In genomic region chr9:132161743-132162187, GRCh38 we compare ENCODE assay signal across 9 cellular contexts. TPM values are rescaled to one million over a fixed set of nuclear protein-coding genes. Genes with fewer than 3 reads are reported as not detected.
DNase-seq lines count a peak whose midpoint lies in the region; FAIRE-seq and TF ChIP-seq lines count a peak whose summit lies in the region.
"Had no signal": no experiment of that assay in that cellular context is flagged by ENCODE, and none has a peak within 500 bp of the region (broad histone marks: within the 10 kb centered on the region; RNA-seq: fewer than 3 reads in every experiment).

Gene NTNG2, plus strand, starts transcription at chr9:132162058. Its CDS starts 4,774 bp downstream, at chr9:132166832.

- WGBS in neuronal stem cell (ENCODE audit: extremely low coverage in 2 of 2, insufficient read length in 2 of 2, insufficient replicate concordance in 1 of 2), 2 donors: no CpG with 5 or more reads among the region's 67 CpGs

- TF ChIP-seq CTCF in OCI-LY1 (IDR thresholded peaks at IDR 0.05; ENCODE audit: low read length) (no peak), endothelial cell (IDR thresholded peaks at IDR 0.05; ENCODE audit: unreplicated experiment) (no peak)

- H3K36me3 ChIP-seq in BLaER1 treated with 17β-estradiol and CSF1 and Interleukin-3, amounts not matched to agents 10 nM and 100 nM: peaks cover 0 to 18% (median 3%) of the 10 kb centered on the region in 11 experiments; a peak in 8 of 22 replicates
- H3K36me3 ChIP-seq in OCI-LY1 (ENCODE audit: insufficient read depth, low read length) (no peaks in the 10 kb centered on the region), neuronal stem cell (replicated peaks in 1 of 2; ENCODE audit: control insufficient read depth in 2 of 2, insufficient read depth in 2 of 2, low read length in 2 of 2) (no peaks in the 10 kb centered on the region)

- H3K4me3 Mint-ChIP-seq in endothelial cell (ENCODE audit: unreplicated experiment): peak within 1 kb of the TSS; percentile 93

- H2BK5ac ChIP-seq in neuronal stem cell (ENCODE audit: low read length): peak within 1 kb of the TSS; percentile 19

- no peaks in the 10 kb centered on the region for H3K79me1 ChIP-seq in neuronal stem cell (ENCODE audit: low read depth, low read length)

- peaks cover 9% of the 10 kb centered on the region for H3K27me3 Mint-ChIP-seq in endothelial cell (ENCODE audit: unreplicated experiment)

- no peak within 1 kb of the TSS for H3K27ac Mint-ChIP-seq in endothelial cell (ENCODE audit: unreplicated experiment)

- H3K9me2 ChIP-seq in OCI-LY1 (ENCODE audit: low read depth, low read length): no peaks in the 10 kb centered on the region

- peak within 1 kb of the TSS in 10 of 11 experiments; percentile 33 to 92 (median 78); a peak in 20 of 22 replicates for H3K27ac ChIP-seq in BLaER1 treated with 17β-estradiol and CSF1 and Interleukin-3, amounts not matched to agents 10 nM and 100 nM
- H3K27ac ChIP-seq in OCI-LY1 (ENCODE audit: low read depth, low read length, poor library complexity, severe bottlenecking): no peak within 1 kb of the TSS
- H3K27ac ChIP-seq in neuronal stem cell (replicated peaks; ENCODE audit: low read length): no peak within 1 kb of the TSS
- H3K27ac ChIP-seq: epithelial cell of prostate had no signal

- peak within 1 kb of the TSS; percentile 5 for H3K14ac ChIP-seq in neuronal stem cell (ENCODE audit: low read length)

- peak within 1 kb of the TSS; percentile 53 for H3K23ac ChIP-seq in neuronal stem cell (ENCODE audit: low read depth, low read length, poor library complexity)

- H2BK12ac ChIP-seq in neuronal stem cell (ENCODE audit: low read length): no peak within 1 kb of the TSS

- no peak within 1 kb of the TSS for H2AFZ ChIP-seq in OCI-LY1 (ENCODE audit: low read length)
- H2AFZ ChIP-seq in neuronal stem cell (ENCODE audit: low read length): peak within 1 kb of the TSS; percentile 93

- H3K4me1 ChIP-seq in BLaER1 treated with 17β-estradiol and CSF1 and Interleukin-3, amounts not matched to agents 10 nM and 100 nM: peaks cover 16 to 61% (median 47%) of the 10 kb centered on the region in 10 experiments
- H3K4me1 ChIP-seq in OCI-LY1 (ENCODE audit: insufficient read depth, low read length, severe bottlenecking): peaks cover 7% of the 10 kb centered on the region
- H3K4me1 ChIP-seq in neuronal stem cell (ENCODE audit: control insufficient read depth in 2 of 2, insufficient read depth in 1 of 2, low read depth in 1 of 2, low read length in 2 of 2): peaks cover 2 to 21% of the 10 kb centered on the region in 2 donors

- peaks cover 43 to 48% (median 45%) of the 10 kb centered on the region in 11 experiments for H3K27me3 ChIP-seq in BLaER1 treated with 17β-estradiol and CSF1 and Interleukin-3, amounts not matched to agents 10 nM and 100 nM
- H3K27me3 ChIP-seq in OCI-LY1 (ENCODE audit: insufficient read depth, low read length) (peaks cover 7% of the 10 kb centered on the region; the same call in 1 of the 2 replicates), neuronal stem cell (ENCODE audit: control insufficient read depth in 3 of 3, insufficient read depth in 3 of 3, low read depth in 1 of 3, low read length in 3 of 3) (peaks cover 10 to 95% (median 60%) of the 10 kb centered on the region in 3 experiments)

- peak within 1 kb of the TSS; percentile 37 for H2AK5ac ChIP-seq in neuronal stem cell (ENCODE audit: low read depth, low read length)

- peak within 1 kb of the TSS; percentile 76 to 91 (median 86) for H3K4me3 ChIP-seq in BLaER1 treated with 17β-estradiol and CSF1 and Interleukin-3, amounts not matched to agents 10 nM and 100 nM
- H3K4me3 ChIP-seq in OCI-LY1 (ENCODE audit: low read depth, low read length, poor library complexity, severe bottlenecking) (peak within 1 kb of the TSS; percentile 46), neuronal stem cell (ENCODE audit: low read length in 2 of 2) (peak within 1 kb of the TSS; percentile 40 to 72)

- H2BK15ac ChIP-seq in neuronal stem cell (ENCODE audit: low read length): peak within 1 kb of the TSS; percentile 34

- DNase-seq in endothelial cell (ENCODE audit: low spot score) (no peak), neuronal stem cell (ENCODE audit: low spot score) (no peak), hypothalamus (lab: John Stamatoyannopoulos, UW) (no peak), Ammon's horn (ENCODE audit: low spot score) (no peak), HTR-8/SVneo (ENCODE audit: insufficient read length, low spot score) (no peak)
- DNase-seq in stimulated activated CD4-positive, alpha-beta T cell treated with anti-CD3 and anti-CD28 coated beads, Interleukin-4, amount 100 ng/mL, for 24 hours: no peak

- H3K9me3 ChIP-seq in BLaER1 treated with 17β-estradiol and CSF1 and Interleukin-3, amounts not matched to agents 10 nM and 100 nM (replicated peaks in 1 of 11): no peaks in the 10 kb centered on the region
- H3K9me3 ChIP-seq in OCI-LY1 (ENCODE audit: low read length): no peaks in the 10 kb centered on the region
- no peaks in the 10 kb centered on the region for H3K9me3 ChIP-seq in neuronal stem cell (replicated peaks in 1 of 2; ENCODE audit: control insufficient read depth in 2 of 2, insufficient read depth in 1 of 2, low read depth in 1 of 2, low read length in 2 of 2)

- no peak within 1 kb of the TSS for H2BK120ac ChIP-seq in neuronal stem cell (ENCODE audit: low read depth, low read length)

- FAIRE-seq in HTR-8/SVneo (lab: Jason Lieb, UNC): no peak

- H4K8ac ChIP-seq in neuronal stem cell (ENCODE audit: low read depth, low read length): no peak within 1 kb of the TSS

- no peaks in the 10 kb centered on the region for H3K79me2 ChIP-seq in OCI-LY1 (ENCODE audit: insufficient read depth, low read length)

- peak within 1 kb of the TSS; percentile 84 for H3K18ac ChIP-seq in neuronal stem cell (ENCODE audit: low read length)

- H3K4ac ChIP-seq in neuronal stem cell (ENCODE audit: low read length): no peak within 1 kb of the TSS

- H3F3A ChIP-seq in OCI-LY1 (ENCODE audit: insufficient read depth, low read length): no peaks in the 10 kb centered on the region

- no peaks in the 10 kb centered on the region for H3K9me3 Mint-ChIP-seq in endothelial cell (ENCODE audit: unreplicated experiment)

- peak within 1 kb of the TSS; percentile 76 to 94 (median 82); a peak in 21 of 22 replicates for H3K9ac ChIP-seq in BLaER1 treated with 17β-estradiol and CSF1 and Interleukin-3, amounts not matched to agents 10 nM and 100 nM
- H3K9ac ChIP-seq in OCI-LY1 (ENCODE audit: low read length) (no peak within 1 kb of the TSS), neuronal stem cell (ENCODE audit: low read depth, low read length, poor library complexity) (peak within 1 kb of the TSS; percentile 24)

- H4K20me1 ChIP-seq in BLaER1 treated with 17β-estradiol and CSF1 and Interleukin-3, amounts not matched to agents 10 nM and 100 nM: peaks cover 0 to 45% (median 43%) of the 10 kb centered on the region in 11 experiments; a peak in 20 of 22 replicates
- no peaks in the 10 kb centered on the region for H4K20me1 ChIP-seq in OCI-LY1 (ENCODE audit: insufficient read depth, low read length)

- no peak within 1 kb of the TSS for H4K91ac ChIP-seq in neuronal stem cell (ENCODE audit: low read depth, low read length, poor library complexity)

- no peaks in the 10 kb centered on the region for H3K36me3 Mint-ChIP-seq in endothelial cell (ENCODE audit: low read depth, unreplicated experiment)

- peak within 1 kb of the TSS; percentile 97 to 100 (median 99) for H3K4me2 ChIP-seq in BLaER1 treated with 17β-estradiol and CSF1 and Interleukin-3, amounts not matched to agents 10 nM and 100 nM
- H3K4me2 ChIP-seq in OCI-LY1 (ENCODE audit: low read length) (peak within 1 kb of the TSS; percentile 47; the same call in 1 of the 2 replicates), neuronal stem cell (ENCODE audit: insufficient read depth, low read length, poor library complexity, severe bottlenecking) (peak within 1 kb of the TSS; percentile 94)

- H3K4me1 Mint-ChIP-seq in endothelial cell (ENCODE audit: unreplicated experiment): peaks cover 9% of the 10 kb centered on the region

RNA-seq across cellular contexts. Expression of gene NTNG2, which starts in this region (rescaled TPM):
- total RNA-seq in endothelial cell (ENCODE audit: unreplicated experiment): 0.38 TPM
- polyA plus RNA-seq in neuronal stem cell (2013, experiment 1 of 2): 1.6 TPM
- 2.1 TPM for polyA plus RNA-seq in neuronal stem cell (2013, experiment 2 of 2)

Comparison
In these comparisons a context has a peak if more than half of its experiments do, and no peak if none do; other contexts are left out.
1. H3K27ac ChIP-seq: peak in BLaER1 treated with 17β-estradiol and CSF1 and Interleukin-3, amounts not matched to agents 10 nM and 100 nM (10 of 11); none in OCI-LY1 (single experiment) and neuronal stem cell (single experiment).
2. H3K4me2 ChIP-seq: peak in every context shown above with its lines; median percentile 99 in BLaER1 treated with 17β-estradiol and CSF1 and Interleukin-3, amounts not matched to agents 10 nM and 100 nM; 94 in neuronal stem cell; 47 in OCI-LY1.
3. Peak in every context shown above with its lines, with median percentiles within 50 percentile points of each other: H3K4me3 ChIP-seq.